Comparison of ENCODE assay signal across 1 cellular context in genomic region chr12:6492838-6493579, GRCh38.
TF ChIP-seq lines count a peak whose summit lies in the region.

Gene MRPL51 (minus strand): TSS chr12:6493262. CDS start chr12:6493136, 126 bp downstream.

TF ChIP-seq in HepG2, 621 proteins besides CTCF, POLR2A, EP300 and RAD21 (continued from another document and continues in another):
- peak; percentile 85 for TF ChIP-seq ZBTB40 (IDR thresholded peaks at IDR 0.05)
- TF ChIP-seq ZBTB40 (CRISPR knock-in tag; IDR thresholded peaks at IDR 0.05), result peak; percentile 41; the same call in 1 of the 2 replicates
- TF ChIP-seq HOXA3 (CRISPR knock-in tag; IDR thresholded peaks at IDR 0.05), result peak; percentile 55; the same call in 1 of the 2 replicates
- no peak for TF ChIP-seq ZNF615 (CRISPR knock-in tag; IDR thresholded peaks at IDR 0.05; ENCODE audit: borderline replicate concordance)
- 0 out of 2 replicates have a peak, but pooled peaks have one; percentile 87 for TF ChIP-seq CREBL2 (CRISPR knock-in tag; IDR thresholded peaks at IDR 0.05; ENCODE audit: borderline replicate concordance)
- TF ChIP-seq TBL1XR1 (IDR thresholded peaks at IDR 0.05; ENCODE audit: borderline replicate concordance, low read length, partially characterized antibody), result no peak
- no peak for TF ChIP-seq ATM (IDR thresholded peaks at IDR 0.05; ENCODE audit: borderline replicate concordance)
- no peak; the same call in 1 of the 2 replicates for TF ChIP-seq ETV6 (CRISPR knock-in tag; conservative IDR thresholded peaks at IDR 0.05)
- TF ChIP-seq ZNF605 (CRISPR knock-in tag; IDR thresholded peaks at IDR 0.05), result 0 out of 2 replicates have a peak, but pooled peaks have one; percentile 57
- TF ChIP-seq ZNF75D (CRISPR knock-in tag; IDR thresholded peaks at IDR 0.05; ENCODE audit: borderline replicate concordance), result no peak
- TF ChIP-seq ZNF720 (CRISPR knock-in tag; IDR thresholded peaks at IDR 0.05), result no peak
- TF ChIP-seq MTA1 (CRISPR knock-in tag; IDR thresholded peaks at IDR 0.05; ENCODE audit: borderline replicate concordance), result no peak
- peak; percentile 80; the same call in 1 of the 2 replicates for TF ChIP-seq ZNF501 (CRISPR knock-in tag; IDR thresholded peaks at IDR 0.05)
- no peak; the same call in 1 of the 2 replicates for TF ChIP-seq FIP1L1 (IDR thresholded peaks at IDR 0.05; ENCODE audit: borderline replicate concordance, insufficient read depth, low read depth, low read length)
- no peak for TF ChIP-seq NFYB (CRISPR knock-in tag; IDR thresholded peaks at IDR 0.05)
- TF ChIP-seq NFKBIZ (CRISPR knock-in tag; IDR thresholded peaks at IDR 0.05), result no peak; the same call in 1 of the 2 replicates
- TF ChIP-seq SMAD3 (CRISPR knock-in tag; IDR thresholded peaks at IDR 0.05), result peak; percentile 44; the same call in 1 of the 2 replicates
- TF ChIP-seq ZNF263 (CRISPR knock-in tag; IDR thresholded peaks at IDR 0.05), result no peak
- TF ChIP-seq ZNF331 (CRISPR knock-in tag; IDR thresholded peaks at IDR 0.05), result 0 out of 2 replicates have a peak, but pooled peaks have one; percentile 8
- no peak for TF ChIP-seq TEF (CRISPR knock-in tag; IDR thresholded peaks at IDR 0.05)
- TF ChIP-seq BCLAF1 (IDR thresholded peaks at IDR 0.05), result no peak
- no peak for TF ChIP-seq ZNF446 (CRISPR knock-in tag; IDR thresholded peaks at IDR 0.05)
- TF ChIP-seq SIN3B (IDR thresholded peaks at IDR 0.05; ENCODE audit: low read length), result peak; percentile 77
- no peak for TF ChIP-seq BATF2 (CRISPR knock-in tag; IDR thresholded peaks at IDR 0.05)
- TF ChIP-seq TFDP2 (CRISPR knock-in tag; IDR thresholded peaks at IDR 0.05), result peak; percentile 66
- TF ChIP-seq GFI1 (CRISPR knock-in tag; IDR thresholded peaks at IDR 0.05; ENCODE audit: borderline replicate concordance), result peak; percentile 33; the same call in 1 of the 2 replicates
- TF ChIP-seq ZNF761 (CRISPR knock-in tag; conservative IDR thresholded peaks at IDR 0.05), result peak; percentile 32; the same call in 1 of the 2 replicates
- TF ChIP-seq HNF4A (CRISPR knock-in tag; IDR thresholded peaks at IDR 0.05), result no peak
- TF ChIP-seq ZNF775 (CRISPR knock-in tag; IDR thresholded peaks at IDR 0.05; ENCODE audit: borderline replicate concordance), result no peak
- no peak; the same call in 1 of the 2 replicates for TF ChIP-seq ZZZ3 (CRISPR knock-in tag; IDR thresholded peaks at IDR 0.05; ENCODE audit: borderline replicate concordance)
- TF ChIP-seq SOX5 (CRISPR knock-in tag; IDR thresholded peaks at IDR 0.05; ENCODE audit: borderline replicate concordance), result no peak; the same call in 1 of the 2 replicates
- TF ChIP-seq KLF13 (CRISPR knock-in tag; IDR thresholded peaks at IDR 0.05), result 0 out of 2 replicates have a peak, but pooled peaks have one; percentile 34
- TF ChIP-seq MEIS2 (CRISPR knock-in tag; IDR thresholded peaks at IDR 0.05), result 0 out of 2 replicates have a peak, but pooled peaks have one; percentile 21
- no peak for TF ChIP-seq JDP2 (CRISPR knock-in tag; IDR thresholded peaks at IDR 0.05; ENCODE audit: borderline replicate concordance)
- no peak; the same call in 1 of the 2 replicates for TF ChIP-seq ZNF33A (CRISPR knock-in tag; IDR thresholded peaks at IDR 0.05; ENCODE audit: borderline replicate concordance)
- no peak; the same call in 1 of the 2 replicates for TF ChIP-seq REL (CRISPR knock-in tag; conservative IDR thresholded peaks at IDR 0.05)
- TF ChIP-seq ZNF564 (CRISPR knock-in tag; IDR thresholded peaks at IDR 0.05), result 0 out of 2 replicates have a peak, but pooled peaks have one; percentile 24
- 0 out of 2 replicates have a peak, but pooled peaks have one; percentile 60 for TF ChIP-seq PPARG (CRISPR knock-in tag; conservative IDR thresholded peaks at IDR 0.05)
- no peak for TF ChIP-seq ZBTB7A (CRISPR knock-in tag; IDR thresholded peaks at IDR 0.05)
- no peak for TF ChIP-seq IRF1 (CRISPR knock-in tag; IDR thresholded peaks at IDR 0.05; ENCODE audit: low read depth)
- 0 out of 2 replicates have a peak, but pooled peaks have one; percentile 42 for TF ChIP-seq KAT7 (CRISPR knock-in tag; IDR thresholded peaks at IDR 0.05; ENCODE audit: borderline replicate concordance)
- no peak for TF ChIP-seq SUZ12 (IDR thresholded peaks at IDR 0.05; ENCODE audit: low read depth, low read length)
- peak; percentile 82 for TF ChIP-seq ZNF574 (CRISPR knock-in tag; IDR thresholded peaks at IDR 0.05)
- no peak for TF ChIP-seq CREB3 (CRISPR knock-in tag; IDR thresholded peaks at IDR 0.05)
- TF ChIP-seq WIZ (CRISPR knock-in tag; IDR thresholded peaks at IDR 0.05), result no peak
- no peak for TF ChIP-seq NCOA2 (CRISPR knock-in tag; IDR thresholded peaks at IDR 0.05)
- peak; percentile 84 for TF ChIP-seq SP4 (CRISPR knock-in tag; IDR thresholded peaks at IDR 0.05)
